1 cellular context compared by ENCODE assay signal in genomic region chr16:49273771-49274170, GRCh38.
TF ChIP-seq lines count a peak whose summit lies in the region.

No MANE protein-coding gene starts in this region.

TF ChIP-seq in WTC11, 78 proteins besides CTCF, POLR2A, EP300 and RAD21 (continued from another document):
- TF ChIP-seq ZSCAN18 (CRISPR knock-in tag; IDR thresholded peaks at IDR 0.05), result no peak
